ENCODE assay signal across 9 cellular contexts in genomic region chr3:188052229-188052965, GRCh38.
A peak's percentile ranks its signal among the peaks of the same experiment; 100 is the strongest.
DNase-seq lines count a peak whose midpoint lies in the region; ATAC-seq and TF ChIP-seq lines count a peak whose summit lies in the region.
"Had no signal": no experiment of that assay in that cellular context is flagged by ENCODE, and none has a peak within 500 bp of the region (broad histone marks: within the 10 kb centered on the region; RNA-seq: fewer than 3 reads in every experiment).

No MANE protein-coding gene starts in this region.

- intact Hi-C loops in cardiac septum (cut with DNase I) = loop anchor here (2.0 to 10.0 kb wide), 5 partner anchors 100 to 1092 kb away; partner anchors contain the start of gene LPP

- ATAC-seq in omental fat pad (ENCODE audit: low FRiP score) = peak; percentile 64
- ATAC-seq in HG03469 (IDR thresholded peaks at IDR 0.05; ENCODE audit: unreplicated experiment) = no peak
- ATAC-seq in GM21619 (IDR thresholded peaks at IDR 0.05; ENCODE audit: unreplicated experiment) = no peak

- CTCF ChIA-PET in RWPE1 (lab: Yijun Ruan, JAX) = interaction anchor here (0.7 kb wide), 1 partner anchor 1719 kb away, joined by 4 read pairs; no protein-coding TSS in a partner anchor

- peak; percentile 14 for DNase-seq in WERI-Rb-1
- peak; percentile 87 for DNase-seq in cardiac septum (ENCODE audit: low spot score)
- DNase-seq in omental fat pad (ENCODE audit: low spot score) = no peak
- no peak for DNase-seq in RWPE1 (ENCODE audit: low spot score)
- no peak for DNase-seq in HCEC 1CT
- DNase-seq: activated CD8-positive, alpha-beta memory T cell treated with anti-CD3 and anti-CD28 coated beads for 24 hours had no signal

- no peaks in the 10 kb centered on the region for H3K9me3 ChIP-seq in WERI-Rb-1 (ENCODE audit: severe bottlenecking)

- no peak overlapping the region for H3K4me3 ChIP-seq in WERI-Rb-1 (ENCODE audit: low read depth, low read length)

- H3K27me3 ChIP-seq in WERI-Rb-1 (ENCODE audit: insufficient read depth, low read depth, severe bottlenecking) = no peaks in the 10 kb centered on the region

- H3K27ac ChIP-seq in C4-2B (peak overlapping the region; percentile 35), WERI-Rb-1 (no peak overlapping the region), RWPE1 (no peak overlapping the region)

- TF ChIP-seq CTCF in C4-2B (conservative IDR thresholded peaks at IDR 0.05) = no peak
- TF ChIP-seq CTCF in WERI-Rb-1 (IDR thresholded peaks at IDR 0.05; ENCODE audit: low read depth, low read length) = peak; percentile 28; the same call in 1 of the 2 replicates
- no peak for TF ChIP-seq CTCF in omental fat pad (IDR thresholded peaks at IDR 0.05)
- TF ChIP-seq CTCF in RWPE1 (conservative IDR thresholded peaks at IDR 0.05; ENCODE audit: low read depth) = no peak

- POLR2A ChIA-PET in RWPE1 (lab: Yijun Ruan, JAX; ENCODE audit: low non-redundant PET) = no interaction called here

- H3K36me3 ChIP-seq in WERI-Rb-1 = no peaks in the 10 kb centered on the region

Comparison
In these comparisons a context has a peak if more than half of its experiments do, and no peak if none do; other contexts are left out.
1. DNase-seq: peak in WERI-Rb-1 (single experiment) and cardiac septum (single experiment); none in omental fat pad (single experiment), RWPE1 (single experiment) and HCEC 1CT (single experiment).